Comparison of ENCODE assay signal across 18 cellular contexts in genomic region chr3:13770390-13771169, GRCh38.
DNase-seq lines count a peak whose midpoint lies in the region; ATAC-seq, FAIRE-seq and TF ChIP-seq lines count a peak whose summit lies in the region.
"Had no signal": no experiment of that assay in that cellular context is flagged by ENCODE, and none has a peak within 500 bp of the region (broad histone marks: within the 10 kb centered on the region; RNA-seq: fewer than 3 reads in every experiment).

No MANE protein-coding gene starts in this region.

- H3K9me1 ChIP-seq in K562 (ENCODE audit: control insufficient read depth, insufficient read depth, low read length): no peaks in the 10 kb centered on the region

- intact Hi-C loops in Caco-2 (cut with micrococcal nuclease; ENCODE audit: unreplicated experiment) (no loop called here), K562 (cut with micrococcal nuclease) (loop anchor here (10.0 kb wide), 1 partner anchor 104 kb away; no protein-coding TSS in a partner anchor)

- H3K27ac ChIP-seq in HUES48 (ENCODE audit: low read depth, low read length): peak overlapping the region; percentile 14
- H3K27ac ChIP-seq in K562 (ENCODE audit: extremely low read depth, low read depth, low read length): no peak overlapping the region
- peak overlapping the region; percentile 41 for H3K27ac ChIP-seq in mesodermal cell (ENCODE audit: low read depth, low read length, severe bottlenecking)
- H3K27ac ChIP-seq: prostate gland, spleen had no signal

- no peak overlapping the region for H3K4me3 Mint-ChIP-seq in Caco-2 (ENCODE audit: unreplicated experiment)

- 6% methylated on average over 4 of the region's 4 CpGs for WGBS in K562 (ENCODE audit: insufficient coverage, low coverage, missing lambda C conversion rate)
- WGBS in mesodermal cell (ENCODE audit: insufficient coverage in 2 of 2), 2 experiments: 87 to 96% methylated on average over 3 of the region's 4 CpGs

- no peaks in the 10 kb centered on the region for H3K9me3 Mint-ChIP-seq in Caco-2 (ENCODE audit: unreplicated experiment)

- no peak for TF ChIP-seq POLR2A in K562 (conservative IDR thresholded peaks at IDR 0.05)

- POLR2A ChIA-PET in Caco-2 (lab: Charles Lee) (no interaction called here), K562 (lab: Yijun Ruan, JAX) (interaction anchor here (0.6 kb wide), 1 partner anchor 706 kb away, joined by 3 read pairs; no protein-coding TSS in a partner anchor)

- H2AFZ ChIP-seq in K562 (ENCODE audit: low read depth, low read length): no peak overlapping the region

- H3K4me3 ChIP-seq in Caco-2 (ENCODE audit: low read depth, low read length): no peak overlapping the region
- H3K4me3 ChIP-seq in HUES48 (ENCODE audit: low read depth, low read length): no peak overlapping the region
- H3K4me3 ChIP-seq in K562: no peak overlapping the region
- H3K4me3 ChIP-seq in mesodermal cell (ENCODE audit: extremely low read depth, insufficient read depth, low read length, poor library complexity, severe bottlenecking): no peak overlapping the region
- H3K4me3 ChIP-seq in BE2C (ENCODE audit: low read depth, low read length): no peak overlapping the region
- H3K4me3 ChIP-seq: prostate gland, spleen had no signal

- H3K27me3 ChIP-seq in Caco-2 (replicated peaks; ENCODE audit: control insufficient read depth, insufficient read depth, low read length) (no peaks in the 10 kb centered on the region), HUES48 (ENCODE audit: control insufficient read depth, insufficient read depth, low read length) (no peaks in the 10 kb centered on the region), K562 (ENCODE audit: control insufficient read depth in 2 of 2, insufficient read depth in 2 of 2, low read length in 2 of 2) (peaks cover 4 to 66% of the 10 kb centered on the region in 2 experiments; a peak in 4 of 5 replicates), BE2C (no peaks in the 10 kb centered on the region)

- H4K20me1 ChIP-seq in K562 (replicated peaks; ENCODE audit: control insufficient read depth, insufficient read depth, low read length): no peaks in the 10 kb centered on the region; the same call in 1 of the 2 replicates

- no peak for FAIRE-seq in K562 (lab: Jason Lieb, UNC)

- no peaks in the 10 kb centered on the region for H3K27me3 Mint-ChIP-seq in Caco-2 (ENCODE audit: insufficient read depth, unreplicated experiment)

- DNase-seq in Caco-2: peak; percentile 81 to 92
- DNase-seq in K562 (ENCODE audit: extremely low read depth in 1 of 4, low spot score in 3 of 4): no peak
- no peak for DNase-seq in NCI-H2196 (lab: John Stamatoyannopoulos, UW; ENCODE audit: unreplicated experiment)
- no peak for DNase-seq in HUDEP-2 (lab: John Stamatoyannopoulos, UW; ENCODE audit: unreplicated experiment in 76 of 76)
- no peak for DNase-seq in BE2C
- DNase-seq: activated CD4-positive, CD25-positive, alpha-beta regulatory T cell; activated CD8-positive, alpha-beta memory T cell treated with anti-CD3 and anti-CD28 coated beads, Interleukin-2, amount 50 U/mL, for 4 hours; activated naive CD4-positive, alpha-beta T cell treated with anti-CD3 and anti-CD28 coated beads, Interleukin-2, amount 50 U/mL, for 16 hours; DMS 273 treated with DMSO at 0.1 percent for 48 hours; hippocampal formation; left ventricle myocardium superior; MM.1S; spleen; stimulated activated naive CD8-positive, alpha-beta T cell treated with anti-CD3 and anti-CD28 coated beads, Interleukin-15, Interleukin-2, amounts not matched to agents 100 U/mL and 50 U/mL, for 24 hours had no signal

- in situ Hi-C loops in K562 (cut with MboI): no loop called here

- H3K36me3 Mint-ChIP-seq in Caco-2 (ENCODE audit: insufficient read depth, unreplicated experiment): no peaks in the 10 kb centered on the region

- H3K4me2 ChIP-seq in K562 (ENCODE audit: insufficient read depth, low read length): no peak overlapping the region

- no peak for TF ChIP-seq EP300 in K562 (IDR thresholded peaks at IDR 0.05; ENCODE audit: low read length)

- H3K4me1 Mint-ChIP-seq in Caco-2 (ENCODE audit: low read depth, unreplicated experiment): peaks cover 10% of the 10 kb centered on the region

- no peak for TF ChIP-seq RAD21 in K562 (CRISPR knock-in tag; conservative IDR thresholded peaks at IDR 0.05 in 1 of 2, IDR thresholded peaks at IDR 0.05 in 1 of 2)

- BruUV-seq in Caco-2 (replicated peaks; lab: Mats Ljungman, UMichigan) (no TSS peak), K562 (replicated peaks; lab: Mats Ljungman, UMichigan) (no TSS peak)

- H3K79me2 ChIP-seq in K562 (ENCODE audit: control insufficient read depth, insufficient read depth, low read length): no peaks in the 10 kb centered on the region

- TF ChIP-seq CTCF in Caco-2 (IDR thresholded peaks at IDR 0.05; ENCODE audit: insufficient read depth in 1 of 2, low read depth in 1 of 2, low read length in 1 of 2, severe bottlenecking in 1 of 2, unreplicated experiment in 1 of 2) (no peak), K562 (IDR thresholded peaks at IDR 0.05 in 2 of 3, conservative IDR thresholded peaks at IDR 0.05 in 1 of 3; ENCODE audit: insufficient read depth in 2 of 3, low read depth in 1 of 3, low read length in 3 of 3) (no peak), BE2C (IDR thresholded peaks at IDR 0.05; ENCODE audit: low read depth, low read length) (no peak)

- H3K36me3 ChIP-seq in Caco-2 (ENCODE audit: control insufficient read depth, insufficient read depth, low read length) (no peaks in the 10 kb centered on the region), HUES48 (ENCODE audit: control insufficient read depth, insufficient read depth, low read length) (no peaks in the 10 kb centered on the region), K562 (ENCODE audit: control insufficient read depth, insufficient read depth, low read length) (no peaks in the 10 kb centered on the region), mesodermal cell (ENCODE audit: control insufficient read depth, insufficient read depth, low read length) (no peaks in the 10 kb centered on the region), BE2C (no peaks in the 10 kb centered on the region)
- H3K36me3 ChIP-seq: prostate gland, spleen had no signal

- peaks cover 22% of the 10 kb centered on the region for H3K4me1 ChIP-seq in Caco-2
- H3K4me1 ChIP-seq in HUES48 (ENCODE audit: control insufficient read depth, insufficient read depth, low read length): peaks cover 8% of the 10 kb centered on the region
- no peaks in the 10 kb centered on the region for H3K4me1 ChIP-seq in K562 (replicated peaks in 1 of 2; ENCODE audit: control insufficient read depth in 2 of 2, insufficient read depth in 2 of 2, low read length in 2 of 2)
- H3K4me1 ChIP-seq in mesodermal cell (ENCODE audit: control insufficient read depth, insufficient read depth, low read length, poor library complexity, severe bottlenecking): peaks cover 25% of the 10 kb centered on the region
- H3K4me1 ChIP-seq in BE2C: no peaks in the 10 kb centered on the region
- H3K4me1 ChIP-seq: prostate gland, spleen had no signal

- CTCF ChIA-PET in Caco-2 (lab: Charles Lee): no interaction called here
- CTCF ChIA-PET in K562 (lab: Yijun Ruan, JAX; ENCODE audit: low intra/inter-chr PET ratio): no interaction called here

- H3K9ac ChIP-seq in HUES48 (ENCODE audit: low read depth, low read length) (no peak overlapping the region), K562 (ENCODE audit: insufficient read depth in 1 of 2, low read depth in 2 of 2, low read length in 2 of 2) (no peak overlapping the region)

- H3K27ac Mint-ChIP-seq in Caco-2 (ENCODE audit: unreplicated experiment): peak overlapping the region; percentile 85

- H3K9me3 ChIP-seq in Caco-2 (no peaks in the 10 kb centered on the region), HUES48 (ENCODE audit: control insufficient read depth, insufficient read depth, low read length) (no peaks in the 10 kb centered on the region), K562 (replicated peaks; ENCODE audit: control insufficient read depth, insufficient read depth, low read depth, low read length) (no peaks in the 10 kb centered on the region), mesodermal cell (ENCODE audit: control insufficient read depth, low read length) (no peaks in the 10 kb centered on the region), BE2C (no peaks in the 10 kb centered on the region)
- H3K9me3 ChIP-seq: prostate gland, spleen had no signal

- ATAC-seq in K562 (peak; percentile 29; the same call in 2 of the 3 replicates), HG02870 (IDR thresholded peaks at IDR 0.05; ENCODE audit: unreplicated experiment) (no peak)
- ATAC-seq: left ventricle myocardium superior; stimulated activated naive CD8-positive, alpha-beta T cell treated with anti-CD3 and anti-CD28 coated beads, Interleukin-15, Interleukin-2, amounts not matched to agents 100 U/mL and 50 U/mL, for 24 hours had no signal

TF ChIP-seq in K562, 482 proteins besides CTCF, POLR2A, EP300 and RAD21 (continues in another document):
- TF ChIP-seq TRIM28 (IDR thresholded peaks at IDR 0.05): no peak
- no peak for TF ChIP-seq TAF15 (IDR thresholded peaks at IDR 0.05; ENCODE audit: low read depth, low read length)
- TF ChIP-seq PATZ1 (CRISPR knock-in tag; IDR thresholded peaks at IDR 0.05; ENCODE audit: borderline replicate concordance): no peak
- TF ChIP-seq ZFPM2 (CRISPR knock-in tag; IDR thresholded peaks at IDR 0.05): no peak
- no peak for TF ChIP-seq NFATC3 (IDR thresholded peaks at IDR 0.05)
- no peak for TF ChIP-seq ZNF644 (tag; IDR thresholded peaks at IDR 0.05; ENCODE audit: low read depth)
- TF ChIP-seq PREB (CRISPR knock-in tag; IDR thresholded peaks at IDR 0.05): no peak

Comparison
In these comparisons a context has a peak if more than half of its experiments do, and no peak if none do; other contexts are left out.
1. DNase-seq: peak in Caco-2 (2 of 2); none in K562 (0 of 4), NCI-H2196 (single experiment), HUDEP-2 (0 of 76) and BE2C (single experiment).